In the genomic region with DNA sequence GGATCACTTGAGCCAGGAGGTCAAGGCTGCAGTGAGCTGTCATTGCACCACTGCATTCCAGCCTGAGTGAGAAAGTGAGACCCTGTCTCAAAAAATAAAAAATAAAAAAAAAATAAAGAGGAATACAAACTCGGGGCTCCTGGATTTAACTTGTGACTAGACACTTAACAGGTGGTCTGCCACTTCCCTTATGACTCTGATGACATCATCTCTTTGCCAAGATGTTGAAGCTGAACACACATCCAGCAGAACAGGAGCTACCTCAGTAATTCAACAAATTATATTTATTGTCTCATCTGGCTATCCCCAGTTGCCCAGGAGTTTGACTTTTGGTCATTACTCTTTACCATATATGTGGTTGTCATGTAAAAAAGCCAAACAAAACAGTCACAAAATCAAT, we compare ENCODE assay signal across 17 cellular contexts.
DNase-seq lines count a peak whose midpoint lies in the region; ATAC-seq and TF ChIP-seq lines count a peak whose summit lies in the region.
"Had no signal": no experiment of that assay in that cellular context is flagged by ENCODE, and none has a peak within 500 bp of the region (broad histone marks: within the 10 kb centered on the region; RNA-seq: fewer than 3 reads in every experiment).

No MANE protein-coding gene starts in this region.

- no peak overlapping the region for H3K27ac ChIP-seq in HEK293 (ENCODE audit: extremely low read depth, low read depth, low read length)
- H3K27ac ChIP-seq: 22Rv1; A549; BLaER1 treated with 17β-estradiol and CSF1 and Interleukin-3, amounts not matched to agents 10 nM and 100 nM; C4-2B had no signal

- CTCF ChIA-PET in HEK293 (lab: Yijun Ruan, JAX), result interaction anchor here (0.7 kb wide), 1 partner anchor 328 kb away, joined by 4 read pairs; no protein-coding TSS in a partner anchor

- POLR2A ChIA-PET in HEK293 (lab: Yijun Ruan, JAX), result no interaction called here

- DNase-seq in DMS 273 (lab: John Stamatoyannopoulos, UW; ENCODE audit: unreplicated experiment), result peak; percentile 53
- no peak for DNase-seq in DMS 273 treated with DMSO at 0.1 percent for 48 hours (lab: John Stamatoyannopoulos, UW)
- peak; percentile 17 for DNase-seq in NCI-H2171 treated with DMSO at 0.1 percent for 48 hours (lab: John Stamatoyannopoulos, UW)
- no peak for DNase-seq in NCI-H2171 (lab: John Stamatoyannopoulos, UW)
- DNase-seq: AML-193; Caco-2; Calu3; CD4-positive, alpha-beta T cell; CD8-positive, alpha-beta T cell; DMS79 treated with DMSO at 0.1 percent for 48 hours; GF-D8 had no signal

- H3K4me1 ChIP-seq in HEK293 (ENCODE audit: control insufficient read depth, insufficient read depth, low read length), result no peaks in the 10 kb centered on the region
- H3K4me1 ChIP-seq: A549; BLaER1 treated with 17β-estradiol and CSF1 and Interleukin-3, amounts not matched to agents 10 nM and 100 nM; Caco-2 had no signal

- ATAC-seq in GM18861 (IDR thresholded peaks at IDR 0.05; ENCODE audit: unreplicated experiment), result no peak
- ATAC-seq: A549; CD8-positive, alpha-beta T cell had no signal

- H3K4me3 ChIP-seq in HEK293 (ENCODE audit: low read depth, low read length), result no peak overlapping the region
- H3K4me3 ChIP-seq: A549; BLaER1 treated with 17β-estradiol and CSF1 and Interleukin-3, amounts not matched to agents 10 nM and 100 nM had no signal

- no peak for TF ChIP-seq CTCF in HEK293 (tag by site-specific recombination; IDR thresholded peaks at IDR 0.05)

- H3K36me3 ChIP-seq in HEK293 (ENCODE audit: control insufficient read depth in 2 of 2, insufficient read depth in 1 of 2, low read length in 2 of 2), result no peaks in the 10 kb centered on the region
- H3K36me3 ChIP-seq: BLaER1 treated with 17β-estradiol and CSF1 and Interleukin-3, amounts not matched to agents 10 nM and 100 nM had no signal

- H3K9me3 ChIP-seq in HEK293 (ENCODE audit: control insufficient read depth, insufficient read depth, low read depth, low read length), result no peaks in the 10 kb centered on the region
- H3K9me3 ChIP-seq: A549; BLaER1 treated with 17β-estradiol and CSF1 and Interleukin-3, amounts not matched to agents 10 nM and 100 nM; Caco-2 had no signal

TF ChIP-seq in HEK293, 187 proteins besides CTCF, POLR2A, EP300 and RAD21:
- TF ChIP-seq SCRT2 (tag by site-specific recombination; IDR thresholded peaks at IDR 0.05) (peak; percentile 52; the same call in 1 of the 2 replicates), ZNF37A (tag by site-specific recombination; IDR thresholded peaks at IDR 0.05) (no peak)
TF ChIP-seq in HEK293: peak in this region for 1.

Comparison
In these comparisons a context has a peak if more than half of its experiments do, and no peak if none do; other contexts are left out.
1. DNase-seq: peak in DMS 273 (single experiment) and NCI-H2171 treated with DMSO at 0.1 percent for 48 hours (single experiment); none in DMS 273 treated with DMSO at 0.1 percent for 48 hours (single experiment) and NCI-H2171 (single experiment).